ENCODE assay signal across 7 cellular contexts in genomic region chr3:134740077-134740476, GRCh38. TPM values are rescaled to one million over a fixed set of nuclear protein-coding genes. Genes with fewer than 3 reads are reported as not detected.
A peak's percentile ranks its signal among the peaks of the same experiment; 100 is the strongest.
DNase-seq lines count a peak whose midpoint lies in the region; ATAC-seq, FAIRE-seq and TF ChIP-seq lines count a peak whose summit lies in the region.
"Not testable (repeated sequence)": the region's sequence is repeated elsewhere in the genome, so short reads cannot be mapped to it uniquely, and the experiment has no call there.
"Had no signal": no experiment of that assay in that cellular context is flagged by ENCODE, and none has a peak within 500 bp of the region (broad histone marks: within the 10 kb centered on the region; RNA-seq: fewer than 3 reads in every experiment).

No MANE protein-coding gene starts in this region.

- not testable (repeated sequence) for TF ChIP-seq CTCF in A549 (IDR thresholded peaks at IDR 0.05); HEK293 (tag by site-specific recombination; IDR thresholded peaks at IDR 0.05); osteocyte (IDR thresholded peaks at IDR 0.05)

- not testable (repeated sequence) for H3K4me3 ChIP-seq in A549; HEK293 (ENCODE audit: low read depth, low read length)

- not testable (repeated sequence) for H3K4me1 ChIP-seq in A549; HEK293 (ENCODE audit: control insufficient read depth, insufficient read depth, low read length)

- H3K4me3 Mint-ChIP-seq in osteocyte (ENCODE audit: unreplicated experiment), result not testable (repeated sequence)

- CTCF ChIA-PET in A549 (lab: Yijun Ruan, JAX), result not testable (repeated sequence)
- CTCF ChIA-PET in HEK293 (lab: Yijun Ruan, JAX), result interaction anchor here (0.6 kb wide), 1 partner anchor 354 kb away, joined by 3 read pairs; no protein-coding TSS in a partner anchor

- H3K4me1 Mint-ChIP-seq in osteocyte (ENCODE audit: unreplicated experiment), result not testable (repeated sequence)

- H3K36me3 Mint-ChIP-seq in osteocyte (ENCODE audit: unreplicated experiment), result not testable (repeated sequence)

- not testable (repeated sequence) for ATAC-seq in A549

- not testable (repeated sequence) for DNase-seq in A549 (ENCODE audit: low read depth in 1 of 2, low spot score in 1 of 2)
- peak; percentile 13 for DNase-seq in osteocyte (ENCODE audit: extremely low spot score, unreplicated experiment)

- H3K36me3 ChIP-seq in HEK293 (ENCODE audit: control insufficient read depth in 2 of 2, insufficient read depth in 1 of 2, low read length in 2 of 2), result not testable (repeated sequence)

- POLR2A ChIA-PET in A549 (lab: Yijun Ruan, JAX); HEK293 (lab: Yijun Ruan, JAX): not testable (repeated sequence)

- H3K27ac ChIP-seq in A549; HEK293 (ENCODE audit: extremely low read depth, low read depth, low read length): not testable (repeated sequence)

- not testable (repeated sequence) for H3K9me3 ChIP-seq in A549; HEK293 (ENCODE audit: control insufficient read depth, insufficient read depth, low read depth, low read length)

- H3K27ac Mint-ChIP-seq in osteocyte (ENCODE audit: unreplicated experiment), result not testable (repeated sequence)

- TF ChIP-seq RAD21 in A549 (conservative IDR thresholded peaks at IDR 0.05 in 1 of 2, IDR thresholded peaks at IDR 0.05 in 1 of 2), result not testable (repeated sequence)

- 24% methylated on average over 7 of the region's 7 CpGs for WGBS in A549 (ENCODE audit: missing lambda C conversion rate)

- H3K4me2 ChIP-seq in A549, result not testable (repeated sequence)

- H3K27me3 Mint-ChIP-seq in osteocyte (ENCODE audit: unreplicated experiment), result peaks cover 22% of the 10 kb centered on the region

- H3K9me3 Mint-ChIP-seq in osteocyte (ENCODE audit: unreplicated experiment), result not testable (repeated sequence)

- TF ChIP-seq POLR2A in A549 (IDR thresholded peaks at IDR 0.05; ENCODE audit: low read length), result not testable (repeated sequence)

- FAIRE-seq in A549 (lab: Jason Lieb, UNC), result not testable (repeated sequence)

- not testable (repeated sequence) for TF ChIP-seq EP300 in A549 (IDR thresholded peaks at IDR 0.05)

TF ChIP-seq in A549, 52 proteins besides CTCF, POLR2A, EP300 and RAD21:
- peak; percentile 43 for TF ChIP-seq ZC3H11A (IDR thresholded peaks at IDR 0.05)
TF ChIP-seq in A549: peak in this region for 1; not testable (repeated sequence) for 51.

TF ChIP-seq in HEK293, 187 proteins besides CTCF, POLR2A, EP300 and RAD21 (continues in another document):
- peak; percentile 77 for TF ChIP-seq ZNF518A (tag by site-specific recombination; conservative IDR thresholded peaks at IDR 0.05; ENCODE audit: low read depth)
- peak; percentile 34; the same call in 1 of the 2 replicates for TF ChIP-seq ZNF202 (tag by site-specific recombination; IDR thresholded peaks at IDR 0.05; ENCODE audit: borderline replicate concordance)
- TF ChIP-seq ZNF140 (tag by site-specific recombination; IDR thresholded peaks at IDR 0.05), result peak; percentile 29; the same call in 1 of the 2 replicates
- TF ChIP-seq ZNF654 (tag by site-specific recombination; IDR thresholded peaks at IDR 0.05; ENCODE audit: low read depth), result peak; percentile 22
- TF ChIP-seq REST (tag by site-specific recombination; IDR thresholded peaks at IDR 0.05), result 0 out of 2 replicates have a peak, but pooled peaks have one; percentile 42
- TF ChIP-seq ZNF433 (tag by site-specific recombination; IDR thresholded peaks at IDR 0.05; ENCODE audit: low read depth), result peak; percentile 35; the same call in 1 of the 2 replicates
- TF ChIP-seq ZBTB8A (tag by site-specific recombination; IDR thresholded peaks at IDR 0.05), result peak; percentile 50; the same call in 1 of the 2 replicates
- peak; percentile 53; the same call in 1 of the 2 replicates for TF ChIP-seq ZNF560 (tag by site-specific recombination; IDR thresholded peaks at IDR 0.05; ENCODE audit: borderline replicate concordance)

RNA-seq across cellular contexts. Expression of gene EPHB1, which starts 55.0 kb away (rescaled TPM):
- 0.18 and 0.21 TPM in 2 replicates for polyA plus RNA-seq in A549 (2011; rRNA removed)
- 0.07 and 0.13 TPM in 2 replicates for polyA plus RNA-seq in A549 (2012; cell fraction: cytosol; rRNA removed)
- 0.05 and 0.06 TPM in 2 replicates for polyA plus RNA-seq in A549 (2012; cell fraction: nucleus; rRNA removed)
- 0.03 to 0.21 TPM (median 0.16 TPM) in 3 replicates for polyA plus RNA-seq in A549 (2017; fragmentation: RNase III; extraction: RNeasy Plus Mini Kit Qiagen cat#74134 plus additional on column Dnase treatment)
- polyA minus RNA-seq in A549 (2011; rRNA and poly(A)+ RNA removed), result 0.45 and 2.3 TPM in 2 replicates
- 0.75 and 1.1 TPM in 2 replicates for total RNA-seq in osteocyte
- total RNA-seq: A172; B cell; CD8-positive, alpha-beta memory T cell; CD8-positive, alpha-beta T cell had no signal
